Comparison of ENCODE assay signal across 8 cellular contexts in the genomic region with DNA sequence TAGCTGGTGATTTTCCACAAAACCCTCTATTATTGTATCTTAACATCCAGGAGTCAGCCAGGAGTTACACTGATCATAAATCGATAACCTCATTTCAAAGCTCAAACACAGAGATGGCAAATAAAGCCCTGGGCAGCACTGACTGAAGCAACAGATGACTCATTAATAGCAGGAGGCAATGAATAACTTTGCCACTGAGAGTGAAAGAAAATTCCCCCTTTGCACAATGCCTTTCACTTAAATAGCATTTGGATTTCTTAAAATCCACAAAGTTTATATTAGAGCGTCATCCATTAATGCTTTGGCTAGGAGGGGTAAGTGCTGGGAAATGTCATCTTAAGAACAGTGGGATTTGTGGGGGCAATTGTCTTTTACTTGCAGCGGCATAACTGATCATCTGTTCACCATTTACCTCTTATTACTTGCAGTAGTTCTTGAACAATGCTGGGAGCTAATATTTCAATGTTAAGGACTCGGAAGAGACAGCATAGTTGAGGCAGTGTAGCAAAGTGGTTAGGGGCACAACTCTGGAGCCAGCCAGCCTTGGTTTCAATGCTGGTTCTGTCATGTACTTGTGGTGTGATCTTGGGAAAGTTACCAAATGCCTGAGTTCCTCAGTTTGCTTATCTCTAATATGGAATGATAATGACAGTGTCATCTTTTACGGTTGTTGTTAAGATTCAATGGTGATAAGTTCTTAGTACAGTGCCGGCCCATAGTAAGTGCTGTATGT.
DNase-seq lines count a peak whose midpoint lies in the region; ATAC-seq and TF ChIP-seq lines count a peak whose summit lies in the region.

No MANE protein-coding gene starts in this region.

- intact Hi-C loops in left colon (cut with DNase I, micrococcal nuclease), result no loop called here

- peak; percentile 94 for ATAC-seq in GM18907 (IDR thresholded peaks at IDR 0.05; ENCODE audit: unreplicated experiment)
- ATAC-seq in HG03460 (IDR thresholded peaks at IDR 0.05; ENCODE audit: unreplicated experiment), result peak; percentile 54
- ATAC-seq in GM21515 (IDR thresholded peaks at IDR 0.05; ENCODE audit: unreplicated experiment), result no peak
- ATAC-seq in left colon, result no peak

- TF ChIP-seq CTCF in epithelial cell of esophagus (IDR thresholded peaks at IDR 0.05; ENCODE audit: insufficient read depth, low read depth, low read length, missing control alignments), result no peak

- DNase-seq in epithelial cell of esophagus (ENCODE audit: low read depth), result peak; percentile 92
- DNase-seq in skeletal muscle cell (ENCODE audit: low read depth), result peak; percentile 79
- no peak for DNase-seq in NCI-H524 treated with DMSO at 0.1 percent for 48 hours (lab: John Stamatoyannopoulos, UW)
- DNase-seq in DMS 273 treated with DMSO at 0.1 percent for 48 hours (lab: John Stamatoyannopoulos, UW), result no peak
- no peak for DNase-seq in left colon

- no peak overlapping the region for H3K4me3 ChIP-seq in epithelial cell of esophagus (ENCODE audit: low read length)
- no peak overlapping the region for H3K4me3 ChIP-seq in skeletal muscle cell (ENCODE audit: low read depth, low read length)

Comparison
In these comparisons a context has a peak if more than half of its experiments do, and no peak if none do; other contexts are left out.
1. ATAC-seq: peak in GM18907 (single experiment) and HG03460 (single experiment); none in GM21515 (single experiment) and left colon (single experiment).
2. DNase-seq: peak in epithelial cell of esophagus (single experiment) and skeletal muscle cell (single experiment); none in NCI-H524 treated with DMSO at 0.1 percent for 48 hours (single experiment), DMS 273 treated with DMSO at 0.1 percent for 48 hours (single experiment) and left colon (0 of 2).